In the genomic region with DNA sequence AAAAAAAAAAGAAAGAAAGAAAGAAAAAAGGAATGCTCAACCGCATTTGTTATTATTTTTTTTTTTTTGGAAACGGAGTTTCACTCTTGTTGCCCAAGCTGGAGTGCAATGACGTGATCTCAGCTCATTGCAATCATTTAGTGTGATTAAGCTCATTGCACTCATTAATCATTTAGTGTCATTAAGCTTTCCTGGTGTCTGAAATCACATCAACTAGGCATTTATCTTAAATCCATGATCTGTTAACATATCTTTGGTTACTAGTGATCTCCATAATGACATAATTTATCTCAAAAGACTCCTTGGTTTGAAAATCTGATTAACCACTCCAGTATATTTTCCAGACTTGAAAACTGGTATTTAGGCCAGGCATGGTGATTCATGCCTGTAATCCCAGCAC, we compare ENCODE assay signal across 29 cellular contexts.
"Had no signal": no experiment of that assay in that cellular context is flagged by ENCODE, and none has a peak within 500 bp of the region (broad histone marks: within the 10 kb centered on the region; RNA-seq: fewer than 3 reads in every experiment).

No MANE protein-coding gene starts in this region.

- H3K4me1 ChIP-seq: colonic mucosa, gastrocnemius medialis, left ventricle myocardium inferior, parathyroid adenoma, psoas muscle, sigmoid colon, suprapubic skin, tibial artery had no signal

- H2AFZ ChIP-seq: parathyroid adenoma had no signal

- H3K27ac ChIP-seq: cardiac muscle cell, colonic mucosa, gastrocnemius medialis, left ventricle myocardium inferior, parathyroid adenoma, psoas muscle, sigmoid colon, suprapubic skin, tibial artery had no signal

- H3K9me3 ChIP-seq: colonic mucosa had no signal

- H3K79me2 ChIP-seq: parathyroid adenoma had no signal

- H3K27me3 Mint-ChIP-seq: activated CD8-positive, alpha-beta T cell treated with anti-CD3 and anti-CD28 coated beads for 36 hours; activated naive CD8-positive, alpha-beta T cell; activated T-helper 17 cell treated with anti-CD3 and anti-CD28 coated beads, Interleukin-2, amount 50 U/mL, for 72 hours; effector memory CD8-positive, alpha-beta T cell had no signal

- H3K4me1 Mint-ChIP-seq: brain, neural crest cell had no signal

- H3K36me3 ChIP-seq: cardiac muscle cell, colonic mucosa had no signal

- H3K4me3 ChIP-seq: cardiac muscle cell, colonic mucosa, gastrocnemius medialis, left ventricle myocardium inferior, psoas muscle, sigmoid colon, suprapubic skin, tibial artery had no signal

- H3K27ac Mint-ChIP-seq: activated CD8-positive, alpha-beta T cell treated with anti-CD3 and anti-CD28 coated beads for 36 hours; activated naive CD8-positive, alpha-beta T cell; activated T-helper 17 cell treated with anti-CD3 and anti-CD28 coated beads, Interleukin-2, amount 50 U/mL, for 72 hours; brain; effector memory CD8-positive, alpha-beta T cell; WTC11 had no signal

- DNase-seq: activated CD4-positive, alpha-beta T cell treated with anti-CD3 and anti-CD28 coated beads, Interleukin-2, amount 50 U/mL, for 1 hour; activated CD8-positive, alpha-beta T cell treated with anti-CD3 and anti-CD28 coated beads for 36 hours; activated T-cell treated with anti-CD3 and anti-CD28 coated beads, Interleukin-2, amount 50 U/mL, for 4 hours; aorta; cerebellar nuclear complex; colonic mucosa; effector memory CD8-positive, alpha-beta T cell; erythroblast; gastrocnemius medialis; glutamatergic neuron; left ventricle myocardium inferior; occipital lobe; psoas muscle; sigmoid colon; small intestine; stimulated activated CD4-positive, alpha-beta T cell treated with anti-CD3 and anti-CD28 coated beads, Interleukin-1b, Interleukin-23, amount 100 ng/mL, for 48 hours; stimulated activated CD4-positive, alpha-beta T cell treated with anti-CD3 and anti-CD28 coated beads, Interleukin-4, amount 100 ng/mL, for 4 hours; stimulated activated CD8-positive, alpha-beta memory T cell treated with anti-CD3 and anti-CD28 coated beads, Interleukin-4, amount 100 ng/mL, for 48 hours; stimulated activated naive CD4-positive, alpha-beta T cell; T-helper 2 cell; tibial artery had no signal

- ATAC-seq: activated CD8-positive, alpha-beta T cell treated with anti-CD3 and anti-CD28 coated beads for 36 hours; activated T-cell treated with anti-CD3 and anti-CD28 coated beads, Interleukin-2, amount 50 U/mL, for 4 hours; activated T-helper 17 cell treated with anti-CD3 and anti-CD28 coated beads, Interleukin-2, amount 50 U/mL, for 72 hours; effector memory CD8-positive, alpha-beta T cell; gastrocnemius medialis; psoas muscle; WTC11 had no signal

- H3K27me3 ChIP-seq: cardiac muscle cell, colonic mucosa, gastrocnemius medialis, sigmoid colon, suprapubic skin, tibial artery had no signal

- H3K4me3 Mint-ChIP-seq: activated CD8-positive, alpha-beta T cell treated with anti-CD3 and anti-CD28 coated beads for 36 hours; activated naive CD8-positive, alpha-beta T cell; activated T-cell treated with anti-CD3 and anti-CD28 coated beads, Interleukin-2, amount 50 U/mL, for 4 hours; activated T-helper 17 cell treated with anti-CD3 and anti-CD28 coated beads, Interleukin-2, amount 50 U/mL, for 72 hours; brain; effector memory CD8-positive, alpha-beta T cell; neural crest cell; WTC11 had no signal
